24 cellular contexts compared by ENCODE assay signal in genomic region chr9:71918419-71918818, GRCh38.
"Had no signal": no experiment of that assay in that cellular context is flagged by ENCODE, and none has a peak within 500 bp of the region (broad histone marks: within the 10 kb centered on the region; RNA-seq: fewer than 3 reads in every experiment).

No MANE protein-coding gene starts in this region.

- H3K27ac Mint-ChIP-seq: mesothelial cell of epicardium had no signal

- H3K27ac ChIP-seq: coronary artery, dorsolateral prefrontal cortex, esophagus muscularis mucosa, foreskin keratinocyte, gastroesophageal sphincter, heart left ventricle, hepatocyte, left lung, lower lobe of right lung had no signal

- H3K27me3 ChIP-seq: dorsolateral prefrontal cortex, esophagus muscularis mucosa, foreskin keratinocyte, gastroesophageal sphincter, heart left ventricle, hepatocyte, left lung had no signal

- H3K9me3 Mint-ChIP-seq: mesothelial cell of epicardium; naive B cell; naive thymus-derived CD8-positive, alpha-beta T cell had no signal

- FAIRE-seq: endothelial cell of umbilical vein, frontal cortex, islet of Langerhans, keratinocyte had no signal

- DNase-seq: dermis blood vessel endothelial cell; dorsolateral prefrontal cortex; effector CD4-positive, alpha-beta T cell; effector memory CD4-positive, alpha-beta T cell; foreskin keratinocyte; heart left ventricle; hypothalamus; left cardiac atrium; left lung; left ventricle myocardium superior; lower lobe of right lung; mesenchymal stem cell; mucosa of descending colon; naive B cell; naive thymus-derived CD8-positive, alpha-beta T cell had no signal

- H3K4me3 Mint-ChIP-seq: mesothelial cell of epicardium; naive B cell; naive thymus-derived CD8-positive, alpha-beta T cell had no signal

- H3K9me3 ChIP-seq: esophagus muscularis mucosa, gastroesophageal sphincter, heart left ventricle, left lung, lower lobe of right lung, mucosa of descending colon had no signal

- H3K36me3 ChIP-seq: left lung, lower lobe of right lung had no signal

- ATAC-seq: foreskin keratinocyte; gastroesophageal sphincter; heart left ventricle; left cardiac atrium; left lung; left ventricle myocardium superior; lower lobe of right lung; mucosa of descending colon; naive thymus-derived CD8-positive, alpha-beta T cell had no signal

- H3K4me3 ChIP-seq: coronary artery, dorsolateral prefrontal cortex, esophagus muscularis mucosa, gastroesophageal sphincter, heart left ventricle, hepatocyte, left lung, lower lobe of right lung, mucosa of descending colon had no signal

- H3K27me3 Mint-ChIP-seq: naive B cell; naive thymus-derived CD8-positive, alpha-beta T cell had no signal
